In genomic region chr9:83413367-83413766, GRCh38 we compare ENCODE assay signal across 19 cellular contexts.
"Had no signal": no experiment of that assay in that cellular context is flagged by ENCODE, and none has a peak within 500 bp of the region (broad histone marks: within the 10 kb centered on the region; RNA-seq: fewer than 3 reads in every experiment).

No MANE protein-coding gene starts in this region.

- H3K4me3 ChIP-seq: MG63, SJSA1, SK-N-MC had no signal

- H3K27ac ChIP-seq: SJSA1, SK-N-MC had no signal

- H3K9me3 ChIP-seq: MG63, SJSA1 had no signal

- ATAC-seq: HepG2 had no signal

- H3K27me3 ChIP-seq: MG63, SJSA1 had no signal

- DNase-seq: IMR-90, Karpas-422, KG1, MG63, NCI-H1092, NCI-H1105 treated with DMSO at 0.1 percent for 48 hours, NCI-H1436 treated with DMSO at 0.1 percent for 48 hours, NCI-H1694, NCI-H187 treated with DMSO at 0.1 percent for 48 hours, NCI-H2029 treated with DMSO at 0.1 percent for 48 hours, NCI-H2171, NCI-H524, NCI-H82, Right ventricle myocardium superior, RPMI8226, SIG-M5 had no signal

- H3K36me3 ChIP-seq: MG63, SJSA1 had no signal
